In the genomic region with DNA sequence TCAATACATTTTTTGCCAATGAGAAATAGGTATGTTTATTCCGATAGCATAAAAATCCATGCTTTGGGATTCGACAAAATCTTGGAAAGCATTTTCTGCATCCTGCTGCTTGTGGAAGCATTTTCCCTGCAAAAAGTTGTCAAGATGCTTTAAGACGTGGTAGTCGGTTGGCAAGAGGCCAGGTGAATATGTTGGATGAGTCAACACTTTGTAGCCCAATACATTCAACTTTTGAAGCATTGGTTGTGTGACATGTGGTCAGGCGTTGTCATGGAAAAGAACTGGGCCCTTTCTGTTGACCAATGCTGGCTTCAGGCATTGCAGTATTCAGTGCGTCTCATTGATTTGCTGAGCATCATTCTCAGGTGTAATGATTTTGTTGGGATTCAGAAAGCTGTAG, we compare ENCODE assay signal across 13 cellular contexts.
DNase-seq lines count a peak whose midpoint lies in the region; ATAC-seq and TF ChIP-seq lines count a peak whose summit lies in the region.
"Had no signal": no experiment of that assay in that cellular context is flagged by ENCODE, and none has a peak within 500 bp of the region (broad histone marks: within the 10 kb centered on the region; RNA-seq: fewer than 3 reads in every experiment).

No MANE protein-coding gene starts in this region.

- TF ChIP-seq POLR2A in transverse colon (IDR thresholded peaks at IDR 0.05), result no peak

- WGBS in transverse colon (ENCODE audit: low coverage in 1 of 2), 2 donors, result 82 to 86% methylated on average over 5 to 6 of the region's 6 CpGs

- TF ChIP-seq EP300 in transverse colon (IDR thresholded peaks at IDR 0.05; ENCODE audit: low read depth), result no peak

- no peaks in the 10 kb centered on the region for H3K27me3 ChIP-seq in PC-3 (ENCODE audit: low read length)
- H3K27me3 ChIP-seq in brain microvascular endothelial cell (replicated peaks), result no peaks in the 10 kb centered on the region
- H3K27me3 ChIP-seq in CD4-positive, alpha-beta memory T cell (ENCODE audit: insufficient read depth, low read length), result no peaks in the 10 kb centered on the region
- no peaks in the 10 kb centered on the region for H3K27me3 ChIP-seq in transverse colon

- CTCF ChIA-PET in PC-3 (lab: Charles Lee), result no interaction called here
- CTCF ChIA-PET in CD4-positive, alpha-beta memory T cell (lab: Charles Lee; ENCODE audit: partially characterized antibody), result no interaction called here
- CTCF ChIA-PET in RWPE1 (lab: Yijun Ruan, JAX), result no interaction called here

- no peaks in the 10 kb centered on the region for H3K36me3 ChIP-seq in PC-3 (ENCODE audit: low read depth, low read length)
- H3K36me3 ChIP-seq in brain microvascular endothelial cell (replicated peaks), result no peaks in the 10 kb centered on the region
- H3K36me3 ChIP-seq in CD4-positive, alpha-beta memory T cell (ENCODE audit: insufficient read depth, low read length), result no peaks in the 10 kb centered on the region
- no peaks in the 10 kb centered on the region for H3K36me3 ChIP-seq in transverse colon

- in situ Hi-C loops in brain microvascular endothelial cell (cut with HindIII; ENCODE audit: low pct_ligation_motif_present, low sequenced_read_pairs), result no loop called here
- in situ Hi-C loops in transverse colon (cut with MboI; ENCODE audit: low pct_ligation_motif_present in 1 of 4, low pct_unique_long_range_greater_than_20kb in 1 of 4, low sequenced_read_pairs in 3 of 4), result no loop called here

- no peak overlapping the region for H3K27ac Mint-ChIP-seq in CD4-positive, alpha-beta memory T cell

- H3K27me3 Mint-ChIP-seq in CD4-positive, alpha-beta memory T cell, result no peaks in the 10 kb centered on the region

- H3F3A ChIP-seq in PC-3 (ENCODE audit: low read length, unreplicated experiment), result no peaks in the 10 kb centered on the region

- no peaks in the 10 kb centered on the region for H4K20me1 ChIP-seq in PC-3 (ENCODE audit: low read length)

- H3K9me2 ChIP-seq in PC-3 (replicated peaks; ENCODE audit: low read length), result no peaks in the 10 kb centered on the region

- H3K4me3 Mint-ChIP-seq in CD4-positive, alpha-beta memory T cell, result no peak overlapping the region

- H3K4me3 ChIP-seq in PC-3 (ENCODE audit: low read length), result no peak overlapping the region
- H3K4me3 ChIP-seq in brain microvascular endothelial cell (ENCODE audit: low read depth, low read length), result no peak overlapping the region
- no peak overlapping the region for H3K4me3 ChIP-seq in skeletal muscle cell (ENCODE audit: low read depth, low read length)
- H3K4me3 ChIP-seq in CD4-positive, alpha-beta memory T cell (ENCODE audit: low read length in 2 of 2), result no peak overlapping the region
- H3K4me3 ChIP-seq in transverse colon, result no peak overlapping the region

- POLR2A ChIA-PET in PC-3 (lab: Charles Lee; ENCODE audit: unreplicated experiment) (no interaction called here), RWPE1 (lab: Yijun Ruan, JAX; ENCODE audit: low non-redundant PET) (no interaction called here)
- POLR2A ChIA-PET in CD4-positive, alpha-beta memory T cell (lab: Charles Lee; ENCODE audit: partially characterized antibody), result no interaction called here

- H3K9me3 Mint-ChIP-seq in CD4-positive, alpha-beta memory T cell, result peaks cover 0 to 3% (median 2%) of the 10 kb centered on the region in 8 donors

- H3K27ac ChIP-seq in PC-3 (ENCODE audit: low read length) (no peak overlapping the region), brain microvascular endothelial cell (no peak overlapping the region), transverse colon (no peak overlapping the region), RWPE1 (no peak overlapping the region)
- H3K27ac ChIP-seq in CD4-positive, alpha-beta memory T cell (ENCODE audit: low read depth, low read length), result no peak overlapping the region

- H3K9me3 ChIP-seq in PC-3 (ENCODE audit: low read length) (no peaks in the 10 kb centered on the region), transverse colon (no peaks in the 10 kb centered on the region)
- H3K9me3 ChIP-seq in CD4-positive, alpha-beta memory T cell (ENCODE audit: control insufficient read depth in 1 of 2, low read length in 2 of 2), result no peaks in the 10 kb centered on the region

- no peak overlapping the region for H2AFZ ChIP-seq in PC-3 (ENCODE audit: low read length)

- H3K4me1 Mint-ChIP-seq in CD4-positive, alpha-beta memory T cell, result no peaks in the 10 kb centered on the region

- peak; percentile 14 for DNase-seq in H4 (ENCODE audit: low spot score)
- DNase-seq in PC-3, result peak; percentile 53
- DNase-seq in brain microvascular endothelial cell, result peak; percentile 1
- DNase-seq in skeletal muscle cell (ENCODE audit: low read depth), result peak; percentile 15
- no peak for DNase-seq in CD4-positive, alpha-beta memory T cell
- no peak for DNase-seq in transverse colon
- no peak for DNase-seq in RWPE1 (ENCODE audit: low spot score)
- DNase-seq: DMS79, NCI-H1092 treated with DMSO at 0.1 percent for 48 hours, NCI-H1694, NCI-H446, NCI-H748 treated with DMSO at 0.1 percent for 48 hours, SHP77 treated with DMSO at 0.1 percent for 48 hours had no signal

- no TSS peak for BruUV-seq in PC-3 (replicated peaks; lab: Mats Ljungman, UMichigan)

- H3K4me2 ChIP-seq in PC-3 (ENCODE audit: low read length), result no peak overlapping the region

- intact Hi-C loops in PC-3 (cut with micrococcal nuclease), result no loop called here
- intact Hi-C loops in CD4-positive, alpha-beta memory T cell (cut with micrococcal nuclease), result no loop called here
- intact Hi-C loops in transverse colon (cut with DNase I; ENCODE audit: low total_unique reads), result no loop called here

- no peak overlapping the region for H3K9ac ChIP-seq in PC-3 (ENCODE audit: low read length)

- no peaks in the 10 kb centered on the region for H3K79me2 ChIP-seq in PC-3 (ENCODE audit: low read length)

- no peak for ATAC-seq in PC-3

- no peak for TF ChIP-seq CTCF in PC-3 (conservative IDR thresholded peaks at IDR 0.05; ENCODE audit: low read depth, low read length)
- TF ChIP-seq CTCF in brain microvascular endothelial cell (IDR thresholded peaks at IDR 0.05; ENCODE audit: low read depth, low read length, missing control alignments), result no peak
- TF ChIP-seq CTCF in transverse colon (IDR thresholded peaks at IDR 0.05), result no peak
- no peak for TF ChIP-seq CTCF in RWPE1 (conservative IDR thresholded peaks at IDR 0.05; ENCODE audit: low read depth)

- H3K4me1 ChIP-seq in PC-3 (ENCODE audit: insufficient read depth, low read length) (no peaks in the 10 kb centered on the region), transverse colon (no peaks in the 10 kb centered on the region)
- no peaks in the 10 kb centered on the region for H3K4me1 ChIP-seq in CD4-positive, alpha-beta memory T cell (ENCODE audit: insufficient read depth, low read length)

- H3K36me3 Mint-ChIP-seq in CD4-positive, alpha-beta memory T cell, result no peaks in the 10 kb centered on the region

Comparison
In these comparisons a context has a peak if more than half of its experiments do, and no peak if none do; other contexts are left out.
1. DNase-seq: peak in H4 (single experiment), PC-3 (single experiment), brain microvascular endothelial cell (single experiment) and skeletal muscle cell (single experiment); none in CD4-positive, alpha-beta memory T cell (0 of 5), transverse colon (single experiment) and RWPE1 (single experiment).